In genomic region chr6:138107752-138108592, GRCh38 we compare ENCODE assay signal across 8 cellular contexts. TPM values are rescaled to one million over a fixed set of nuclear protein-coding genes. Genes with fewer than 3 reads are reported as not detected.
A peak's percentile ranks its signal among the peaks of the same experiment; 100 is the strongest.
DNase-seq lines count a peak whose midpoint lies in the region; ATAC-seq and TF ChIP-seq lines count a peak whose summit lies in the region.

No MANE protein-coding gene starts in this region.

- POLR2A ChIA-PET in MCF 10A (lab: Yijun Ruan, JAX): interaction anchor here (0.7 to 7.1 kb wide), 21 partner anchors 9 to 891 kb away, joined by 3 to 386 read pairs (median 5); partner anchors contain the start of genes CCDC28A, HEBP2 and TNFAIP3

- peaks cover 10% of the 10 kb centered on the region for H3K27me3 ChIP-seq in H7 (ENCODE audit: control insufficient read depth, insufficient read depth, low read length)

- no TSS peak for BruUV-seq in MCF 10A (replicated peaks; lab: Mats Ljungman, UMichigan)

- CTCF ChIA-PET in MCF 10A (lab: Yijun Ruan, JAX): interaction anchor here (0.6 to 3.1 kb wide), 19 partner anchors 7 to 737 kb away, joined by 3 to 127 read pairs (median 5); no protein-coding TSS in a partner anchor

- H3K36me3 Mint-ChIP-seq in MCF 10A (ENCODE audit: insufficient read depth, unreplicated experiment): peaks cover 19% of the 10 kb centered on the region
- peaks cover 0 to 3% of the 10 kb centered on the region in 2 donors for H3K36me3 Mint-ChIP-seq in stimulated activated naive B cell treated with anti-CD40 and anti-IgM and Interleukin-4, amounts not matched to agents 10 μg/mL and 1 μg/mL and 100 μg/mL, for 72 hours

- ATAC-seq in stimulated activated naive B cell treated with anti-CD40 and anti-IgM and Interleukin-4, amounts not matched to agents 10 μg/mL and 1 μg/mL and 100 μg/mL, for 72 hours (replicated peaks): peak; percentile 42 to 58
- ATAC-seq in HG03565 (IDR thresholded peaks at IDR 0.05; ENCODE audit: unreplicated experiment): no peak

- peak overlapping the region; percentile 68 for H3K4me3 ChIP-seq in H7 (ENCODE audit: insufficient read depth, low read depth, low read length)

- no peak for TF ChIP-seq CTCF in MCF 10A (IDR thresholded peaks at IDR 0.05; ENCODE audit: unreplicated experiment)

- intact Hi-C loops in MCF 10A (cut with micrococcal nuclease): loop anchor here (2.0 to 5.0 kb wide), 3 partner anchors 77 to 584 kb away; no protein-coding TSS in a partner anchor

- H3K4me3 Mint-ChIP-seq in MCF 10A (ENCODE audit: unreplicated experiment): peak overlapping the region; percentile 92
- H3K4me3 Mint-ChIP-seq in stimulated activated naive B cell treated with anti-CD40 and anti-IgM and Interleukin-4, amounts not matched to agents 10 μg/mL and 1 μg/mL and 100 μg/mL, for 72 hours: peak overlapping the region; percentile 86 to 98

- H3K27ac Mint-ChIP-seq in MCF 10A (ENCODE audit: low read depth, unreplicated experiment): peak overlapping the region; percentile 92
- no peak overlapping the region for H3K27ac Mint-ChIP-seq in stimulated activated naive B cell treated with anti-CD40 and anti-IgM and Interleukin-4, amounts not matched to agents 10 μg/mL and 1 μg/mL and 100 μg/mL, for 72 hours

- peaks cover 19% of the 10 kb centered on the region for H3K4me1 Mint-ChIP-seq in MCF 10A (ENCODE audit: insufficient read depth, unreplicated experiment)
- H3K4me1 Mint-ChIP-seq in stimulated activated naive B cell treated with anti-CD40 and anti-IgM and Interleukin-4, amounts not matched to agents 10 μg/mL and 1 μg/mL and 100 μg/mL, for 72 hours: peaks cover 11 to 16% of the 10 kb centered on the region in 2 donors

- H3K27me3 Mint-ChIP-seq in MCF 10A (ENCODE audit: insufficient read depth, unreplicated experiment): no peaks in the 10 kb centered on the region
- H3K27me3 Mint-ChIP-seq in stimulated activated naive B cell treated with anti-CD40 and anti-IgM and Interleukin-4, amounts not matched to agents 10 μg/mL and 1 μg/mL and 100 μg/mL, for 72 hours: peaks cover 42 to 57% of the 10 kb centered on the region in 2 donors

- H3K36me3 ChIP-seq in H7 (replicated peaks; ENCODE audit: control insufficient read depth, insufficient read depth, low read length): no peaks in the 10 kb centered on the region

- H3K9me3 Mint-ChIP-seq in MCF 10A (ENCODE audit: unreplicated experiment): no peaks in the 10 kb centered on the region
- H3K9me3 Mint-ChIP-seq in stimulated activated naive B cell treated with anti-CD40 and anti-IgM and Interleukin-4, amounts not matched to agents 10 μg/mL and 1 μg/mL and 100 μg/mL, for 72 hours: no peaks in the 10 kb centered on the region

- DNase-seq in DMS53 (lab: John Stamatoyannopoulos, UW) (peak; percentile 82), H7 (peak; percentile 56), NCI-H526 (lab: John Stamatoyannopoulos, UW) (peak; percentile 74 to 85), MCF 10A (ENCODE audit: unreplicated experiment) (peak; percentile 59), kidney tubule cell (ENCODE audit: low spot score) (peak; percentile 32), NCI-H1436 (lab: John Stamatoyannopoulos, UW) (no peak)
- DNase-seq in stimulated activated naive B cell treated with anti-CD40 and anti-IgM and Interleukin-4, amounts not matched to agents 10 μg/mL and 1 μg/mL and 100 μg/mL, for 72 hours: no peak

RNA-seq across cellular contexts. Expression of gene PERP, which starts 0.8 kb away (rescaled TPM):
- 27.9 and 28.5 TPM in 2 replicates for total RNA-seq in H7 (2014; rRNA removed; shearing (Covaris generic))
- 103 and 120 TPM in 2 replicates for total RNA-seq in MCF 10A (2022)

RNA-seq across cellular contexts. Expression of gene ARFGEF3, which starts 53.8 kb away (rescaled TPM):
- total RNA-seq in H7 (2014; rRNA removed; shearing (Covaris generic)): 7.0 and 11.0 TPM in 2 replicates
- total RNA-seq in MCF 10A (2022): 3.4 and 7.0 TPM in 2 replicates

Comparison
In these comparisons a context has a peak if more than half of its experiments do, and no peak if none do; other contexts are left out.
1. DNase-seq: peak in DMS53 (single experiment), H7 (single experiment), NCI-H526 (2 of 2), MCF 10A (single experiment) and kidney tubule cell (single experiment); none in stimulated activated naive B cell treated with anti-CD40 and anti-IgM and Interleukin-4, amounts not matched to agents 10 μg/mL and 1 μg/mL and 100 μg/mL, for 72 hours (single experiment) and NCI-H1436 (single experiment).